In genomic region chr5:169649486-169649885, GRCh38 we compare ENCODE assay signal across 13 cellular contexts. TPM values are rescaled to one million over a fixed set of nuclear protein-coding genes. Genes with fewer than 3 reads are reported as not detected.
DNase-seq lines count a peak whose midpoint lies in the region; ATAC-seq and TF ChIP-seq lines count a peak whose summit lies in the region.
"Had no signal": no experiment of that assay in that cellular context is flagged by ENCODE, and none has a peak within 500 bp of the region (broad histone marks: within the 10 kb centered on the region; RNA-seq: fewer than 3 reads in every experiment).

No MANE protein-coding gene starts in this region.

- WGBS in prostate gland = 78% methylated on average over 7 of the region's 7 CpGs

- H3K4me1 ChIP-seq in prostate gland (replicated peaks) = no peaks in the 10 kb centered on the region

- H3K36me3 ChIP-seq in prostate gland = no peaks in the 10 kb centered on the region
- H3K36me3 ChIP-seq: breast epithelium had no signal

- ATAC-seq in activated naive CD8-positive, alpha-beta T cell treated with anti-CD3 and anti-CD28 coated beads, Interleukin-2, amount 50 U/mL, for 24 hours = peak; percentile 61
- ATAC-seq: mucosa of descending colon had no signal

- peak; percentile 44 for DNase-seq in stimulated activated CD4-positive, alpha-beta T cell treated with anti-CD3 and anti-CD28 coated beads, Interleukin-15, amount 100 ng/mL, for 24 hours
- no peak for DNase-seq in stimulated activated CD4-positive, alpha-beta T cell treated with anti-CD3 and anti-CD28 coated beads, Interleukin-2, amount 100 ng/mL, for 24 hours
- no peak for DNase-seq in activated naive CD8-positive, alpha-beta T cell treated with anti-CD3 and anti-CD28 coated beads, Interleukin-2, amount 50 U/mL, for 24 hours
- no peak for DNase-seq in SW 1271 (lab: John Stamatoyannopoulos, UW)
- DNase-seq in NCI-H1092 treated with DMSO at 0.1 percent for 48 hours (lab: John Stamatoyannopoulos, UW) = no peak
- no peak for DNase-seq in prostate gland (ENCODE audit: low spot score)
- DNase-seq in NCI-H2227 treated with DMSO at 0.1 percent for 48 hours (lab: John Stamatoyannopoulos, UW) = no peak
- DNase-seq: foreskin melanocyte; mucosa of descending colon; NK-92 treated with Interleukin-12 subunit alpha and Interleukin-12 subunit beta, amount 100 ng/mL, for 24 hours; SHP77 treated with DMSO at 0.1 percent for 48 hours had no signal

- H3K27ac ChIP-seq in prostate gland = no peak overlapping the region
- H3K27ac ChIP-seq: breast epithelium had no signal

- H3K9me3 Mint-ChIP-seq in IgD-negative memory B cell = no peaks in the 10 kb centered on the region
- H3K9me3 Mint-ChIP-seq in activated naive CD8-positive, alpha-beta T cell treated with anti-CD3 and anti-CD28 coated beads, Interleukin-2, amount 50 U/mL, for 24 hours = no peaks in the 10 kb centered on the region

- TF ChIP-seq POLR2A in prostate gland (IDR thresholded peaks at IDR 0.05) = no peak

- H3K27ac Mint-ChIP-seq in IgD-negative memory B cell = peak overlapping the region in 2 of 3 donors; percentile 85 to 91
- peak overlapping the region; percentile 97 for H3K27ac Mint-ChIP-seq in activated naive CD8-positive, alpha-beta T cell treated with anti-CD3 and anti-CD28 coated beads, Interleukin-2, amount 50 U/mL, for 24 hours

- H3K36me3 Mint-ChIP-seq in IgD-negative memory B cell = peaks cover 10% of the 10 kb centered on the region
- peaks cover 50% of the 10 kb centered on the region for H3K36me3 Mint-ChIP-seq in activated naive CD8-positive, alpha-beta T cell treated with anti-CD3 and anti-CD28 coated beads, Interleukin-2, amount 50 U/mL, for 24 hours (ENCODE audit: low read depth)

- no peak overlapping the region for H3K4me3 ChIP-seq in prostate gland
- H3K4me3 ChIP-seq: mucosa of descending colon had no signal

- TF ChIP-seq CTCF in prostate gland (IDR thresholded peaks at IDR 0.05) = no peak

- H3K27me3 ChIP-seq in prostate gland (replicated peaks; ENCODE audit: insufficient read depth) = no peaks in the 10 kb centered on the region
- H3K27me3 ChIP-seq: breast epithelium had no signal

- H3K4me1 Mint-ChIP-seq in IgD-negative memory B cell = peaks cover 75 to 92% (median 80%) of the 10 kb centered on the region in 3 donors
- H3K4me1 Mint-ChIP-seq in activated naive CD8-positive, alpha-beta T cell treated with anti-CD3 and anti-CD28 coated beads, Interleukin-2, amount 50 U/mL, for 24 hours = peaks cover 96% of the 10 kb centered on the region

- H3K4me3 Mint-ChIP-seq in IgD-negative memory B cell = peak overlapping the region in 3 of 4 donors; percentile 21 to 75 (median 72)
- peak overlapping the region; percentile 12 for H3K4me3 Mint-ChIP-seq in activated naive CD8-positive, alpha-beta T cell treated with anti-CD3 and anti-CD28 coated beads, Interleukin-2, amount 50 U/mL, for 24 hours

- intact Hi-C loops in prostate gland (cut with DNase I) = no loop called here

- H3K27me3 Mint-ChIP-seq in IgD-negative memory B cell = no peaks in the 10 kb centered on the region
- no peaks in the 10 kb centered on the region for H3K27me3 Mint-ChIP-seq in activated naive CD8-positive, alpha-beta T cell treated with anti-CD3 and anti-CD28 coated beads, Interleukin-2, amount 50 U/mL, for 24 hours

- no peaks in the 10 kb centered on the region for H3K9me3 ChIP-seq in prostate gland
- H3K9me3 ChIP-seq: breast epithelium, mucosa of descending colon had no signal

RNA-seq across cellular contexts. Expression of gene DOCK2, which starts 12.4 kb away (rescaled TPM):
- polyA plus RNA-seq in IgD-negative memory B cell = 114 TPM
- 1 to 10 TPM; 2.5 to 6.2 TPM for total RNA-seq in prostate gland
